In the genomic region with DNA sequence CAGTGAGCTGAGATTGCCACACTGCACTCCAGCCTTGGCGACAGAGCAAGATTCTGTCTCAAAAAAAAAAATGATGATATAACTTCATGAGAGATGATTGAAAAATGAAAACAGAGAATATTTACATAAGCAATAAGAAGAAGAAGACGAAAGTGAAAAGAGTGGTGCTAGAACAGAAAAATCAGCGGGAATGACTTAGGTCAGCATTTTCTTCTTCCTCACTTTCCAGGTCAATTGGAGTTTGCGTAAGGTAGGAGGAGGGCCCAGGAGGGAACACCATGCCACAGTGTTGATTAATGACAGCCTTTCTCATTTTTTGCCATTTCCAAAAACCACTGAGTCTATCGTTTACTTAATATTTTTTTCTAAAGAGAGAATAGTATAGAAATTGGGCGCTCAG, we compare ENCODE assay signal across 2 cellular contexts.
TF ChIP-seq lines count a peak whose summit lies in the region.

No MANE protein-coding gene starts in this region.

TF ChIP-seq in HepG2, 621 proteins besides CTCF, POLR2A, EP300 and RAD21 (continued from another document):
- TF ChIP-seq KDM5A (IDR thresholded peaks at IDR 0.05; ENCODE audit: borderline replicate concordance, low read length) (no peak), THAP11 (CRISPR knock-in tag; IDR thresholded peaks at IDR 0.05) (no peak), TCF7 (IDR thresholded peaks at IDR 0.05; ENCODE audit: low read depth) (no peak), MAFK (conservative IDR thresholded peaks at IDR 0.05 in 1 of 2, IDR thresholded peaks at IDR 0.05 in 1 of 2; ENCODE audit: low read length in 2 of 2) (peak; percentile 79 to 89), POGZ (CRISPR knock-in tag; IDR thresholded peaks at IDR 0.05) (no peak), ZBTB7A (CRISPR knock-in tag; IDR thresholded peaks at IDR 0.05) (no peak), SRSF9 (IDR thresholded peaks at IDR 0.05; ENCODE audit: borderline replicate concordance, insufficient read depth, low read depth, low read length, poor library complexity, severe bottlenecking) (no peak), MAFG (CRISPR knock-in tag; IDR thresholded peaks at IDR 0.05) (no peak)
- TF ChIP-seq, protein P1, sequence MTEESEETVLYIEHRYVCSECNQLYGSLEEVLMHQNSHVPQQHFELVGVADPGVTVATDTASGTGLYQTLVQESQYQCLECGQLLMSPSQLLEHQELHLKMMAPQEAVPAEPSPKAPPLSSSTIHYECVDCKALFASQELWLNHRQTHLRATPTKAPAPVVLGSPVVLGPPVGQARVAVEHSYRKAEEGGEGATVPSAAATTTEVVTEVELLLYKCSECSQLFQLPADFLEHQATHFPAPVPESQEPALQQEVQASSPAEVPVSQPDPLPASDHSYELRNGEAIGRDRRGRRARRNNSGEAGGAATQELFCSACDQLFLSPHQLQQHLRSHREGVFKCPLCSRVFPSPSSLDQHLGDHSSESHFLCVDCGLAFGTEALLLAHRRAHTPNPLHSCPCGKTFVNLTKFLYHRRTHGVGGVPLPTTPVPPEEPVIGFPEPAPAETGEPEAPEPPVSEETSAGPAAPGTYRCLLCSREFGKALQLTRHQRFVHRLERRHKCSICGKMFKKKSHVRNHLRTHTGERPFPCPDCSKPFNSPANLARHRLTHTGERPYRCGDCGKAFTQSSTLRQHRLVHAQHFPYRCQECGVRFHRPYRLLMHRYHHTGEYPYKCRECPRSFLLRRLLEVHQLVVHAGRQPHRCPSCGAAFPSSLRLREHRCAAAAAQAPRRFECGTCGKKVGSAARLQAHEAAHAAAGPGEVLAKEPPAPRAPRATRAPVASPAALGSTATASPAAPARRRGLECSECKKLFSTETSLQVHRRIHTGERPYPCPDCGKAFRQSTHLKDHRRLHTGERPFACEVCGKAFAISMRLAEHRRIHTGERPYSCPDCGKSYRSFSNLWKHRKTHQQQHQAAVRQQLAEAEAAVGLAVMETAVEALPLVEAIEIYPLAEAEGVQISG (CRISPR knock-in tag; IDR thresholded peaks at IDR 0.05) = no peak

TF ChIP-seq in K562, 482 proteins besides CTCF, POLR2A, EP300 and RAD21 (continued from another document):
- TF ChIP-seq DDX20 (tag; IDR thresholded peaks at IDR 0.05; ENCODE audit: low read depth) (no peak), ZNF316 (IDR thresholded peaks at IDR 0.05) (peak; percentile 67)
